Comparison of ENCODE assay signal across 29 cellular contexts in the genomic region with DNA sequence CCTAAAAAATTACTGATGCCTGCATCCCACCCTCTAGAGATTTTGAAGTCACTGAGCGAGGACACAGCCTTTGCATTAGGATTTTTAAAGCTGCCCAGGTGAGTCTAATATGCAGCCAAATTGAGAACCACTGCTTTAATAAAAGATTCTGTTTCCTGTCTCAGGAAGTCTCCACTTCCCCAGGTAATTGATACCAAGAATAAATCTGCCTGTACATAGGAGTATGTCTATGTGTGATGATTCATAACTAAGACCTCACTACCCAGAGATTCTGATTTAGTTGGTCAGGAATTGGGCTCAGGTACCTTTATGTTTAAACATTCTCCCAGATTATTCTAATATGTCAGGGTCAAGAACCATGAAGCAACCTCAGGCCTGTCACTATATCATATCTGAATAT.
"Had no signal": no experiment of that assay in that cellular context is flagged by ENCODE, and none has a peak within 500 bp of the region (broad histone marks: within the 10 kb centered on the region; RNA-seq: fewer than 3 reads in every experiment).

No MANE protein-coding gene starts in this region.

- H3K79me2 ChIP-seq: hepatocyte had no signal

- H3K4me3 Mint-ChIP-seq: activated B cell treated with CpG ODN at 0.5 μM for 24 hours; activated CD8-positive, alpha-beta T cell treated with anti-CD3 and anti-CD28 coated beads for 36 hours; activated naive CD4-positive, alpha-beta T cell treated with anti-CD3 and anti-CD28 coated beads, Interleukin-2, amount 50 U/mL, for 24 hours; activated naive CD8-positive, alpha-beta T cell treated with anti-CD3 and anti-CD28 coated beads, Interleukin-2, amount 50 U/mL, for 24 hours; activated T-cell treated with anti-CD3 and anti-CD28 coated beads, Interleukin-2, amount 50 U/mL, for 4 hours; memory B cell; naive thymus-derived CD4-positive, alpha-beta T cell; stimulated activated memory B cell treated with anti-CD40 and anti-IgM and Interleukin-4, amounts not matched to agents 10 μg/mL and 1 μg/mL and 100 μg/mL, for 72 hours; stimulated activated naive CD8-positive, alpha-beta T cell treated with anti-CD3 and anti-CD28 coated beads, Interleukin-15, amount 100 ng/mL, for 72 hours had no signal

- H3K9me3 ChIP-seq: gastroesophageal sphincter, pancreas, psoas muscle, thyroid gland, upper lobe of right lung had no signal

- DNase-seq: activated B cell treated with CpG ODN at 0.5 μM for 24 hours; activated CD4-positive, alpha-beta T cell treated with anti-CD3 and anti-CD28 coated beads, Interleukin-2, amount 50 U/mL, for 1 hour; activated CD8-positive, alpha-beta T cell treated with anti-CD3 and anti-CD28 coated beads for 36 hours; activated naive CD8-positive, alpha-beta T cell treated with anti-CD3 and anti-CD28 coated beads, Interleukin-2, amount 50 U/mL, for 24 hours; activated T-cell treated with anti-CD3 and anti-CD28 coated beads, Interleukin-2, amount 50 U/mL, for 4 hours; dorsolateral prefrontal cortex; effector memory CD4-positive, alpha-beta T cell; erythroblast; kidney; midbrain; naive thymus-derived CD4-positive, alpha-beta T cell; nucleus accumbens; pancreas; psoas muscle; stimulated activated CD4-positive, alpha-beta T cell treated with anti-CD3 and anti-CD28 coated beads, Interleukin-1b, Interleukin-23, amount 100 ng/mL, for 48 hours; stimulated activated CD4-positive, alpha-beta T cell treated with anti-CD3 and anti-CD28 coated beads, Interleukin-4, amount 100 ng/mL, for 4 hours; stimulated activated CD8-positive, alpha-beta memory T cell treated with anti-CD3 and anti-CD28 coated beads, Interleukin-4, amount 100 ng/mL, for 48 hours; stimulated activated naive CD8-positive, alpha-beta T cell treated with anti-CD3 and anti-CD28 coated beads, Interleukin-15, amount 100 ng/mL, for 72 hours; substantia nigra; thyroid gland; upper lobe of right lung had no signal

- ATAC-seq: activated CD8-positive, alpha-beta T cell treated with anti-CD3 and anti-CD28 coated beads for 36 hours; activated naive CD8-positive, alpha-beta T cell treated with anti-CD3 and anti-CD28 coated beads, Interleukin-2, amount 50 U/mL, for 24 hours; activated T-cell treated with anti-CD3 and anti-CD28 coated beads, Interleukin-2, amount 50 U/mL, for 4 hours; gastroesophageal sphincter; naive thymus-derived CD4-positive, alpha-beta T cell; pancreas; psoas muscle; stimulated activated memory B cell treated with anti-CD40 and anti-IgM and Interleukin-4, amounts not matched to agents 10 μg/mL and 1 μg/mL and 100 μg/mL, for 72 hours; stimulated activated naive CD8-positive, alpha-beta T cell treated with anti-CD3 and anti-CD28 coated beads, Interleukin-15, amount 100 ng/mL, for 72 hours; upper lobe of right lung had no signal

- H2AFZ ChIP-seq: hepatocyte had no signal

- H3K9me3 Mint-ChIP-seq: activated CD8-positive, alpha-beta T cell treated with anti-CD3 and anti-CD28 coated beads for 36 hours; activated naive CD4-positive, alpha-beta T cell treated with anti-CD3 and anti-CD28 coated beads, Interleukin-2, amount 50 U/mL, for 24 hours; activated T-cell treated with anti-CD3 and anti-CD28 coated beads, Interleukin-2, amount 50 U/mL, for 4 hours; memory B cell; stimulated activated memory B cell treated with anti-CD40 and anti-IgM and Interleukin-4, amounts not matched to agents 10 μg/mL and 1 μg/mL and 100 μg/mL, for 72 hours; stimulated activated naive CD8-positive, alpha-beta T cell treated with anti-CD3 and anti-CD28 coated beads, Interleukin-15, amount 100 ng/mL, for 72 hours had no signal

- H3K4me3 ChIP-seq: coronary artery, dorsolateral prefrontal cortex, gastroesophageal sphincter, hepatocyte, pancreas, psoas muscle, smooth muscle cell, thyroid gland, upper lobe of right lung had no signal

- H3K27me3 ChIP-seq: dorsolateral prefrontal cortex, gastroesophageal sphincter, hepatocyte, pancreas, thyroid gland, upper lobe of right lung had no signal

- H3K4me1 ChIP-seq: pancreas, thyroid gland, upper lobe of right lung had no signal

- H3K27me3 Mint-ChIP-seq: activated B cell treated with CpG ODN at 0.5 μM for 24 hours; activated CD8-positive, alpha-beta T cell treated with anti-CD3 and anti-CD28 coated beads for 36 hours; activated naive CD4-positive, alpha-beta T cell treated with anti-CD3 and anti-CD28 coated beads, Interleukin-2, amount 50 U/mL, for 24 hours; activated naive CD8-positive, alpha-beta T cell treated with anti-CD3 and anti-CD28 coated beads, Interleukin-2, amount 50 U/mL, for 24 hours; memory B cell; naive thymus-derived CD4-positive, alpha-beta T cell; stimulated activated memory B cell treated with anti-CD40 and anti-IgM and Interleukin-4, amounts not matched to agents 10 μg/mL and 1 μg/mL and 100 μg/mL, for 72 hours; stimulated activated naive CD8-positive, alpha-beta T cell treated with anti-CD3 and anti-CD28 coated beads, Interleukin-15, amount 100 ng/mL, for 72 hours had no signal

- H3K36me3 ChIP-seq: pancreas, thyroid gland, upper lobe of right lung had no signal

- H3K4me2 ChIP-seq: hepatocyte, smooth muscle cell had no signal

- H3K27ac Mint-ChIP-seq: activated B cell treated with CpG ODN at 0.5 μM for 24 hours; activated CD8-positive, alpha-beta T cell treated with anti-CD3 and anti-CD28 coated beads for 36 hours; activated naive CD4-positive, alpha-beta T cell treated with anti-CD3 and anti-CD28 coated beads, Interleukin-2, amount 50 U/mL, for 24 hours; activated naive CD8-positive, alpha-beta T cell treated with anti-CD3 and anti-CD28 coated beads, Interleukin-2, amount 50 U/mL, for 24 hours; activated T-helper 2 cell treated with anti-CD3 and anti-CD28 coated beads, Interferon-gamma antibody, Interleukin-2, Interleukin-4, amounts not matched to agents 10 μg/mL and 5 μg/mL and 100 μg/mL, durations not matched to agents 14 hours and 24 hours and 36 hours; memory B cell; naive thymus-derived CD4-positive, alpha-beta T cell; stimulated activated memory B cell treated with anti-CD40 and anti-IgM and Interleukin-4, amounts not matched to agents 10 μg/mL and 1 μg/mL and 100 μg/mL, for 72 hours; stimulated activated naive CD8-positive, alpha-beta T cell treated with anti-CD3 and anti-CD28 coated beads, Interleukin-15, amount 100 ng/mL, for 72 hours had no signal

- H3K4me1 Mint-ChIP-seq: activated naive CD4-positive, alpha-beta T cell treated with anti-CD3 and anti-CD28 coated beads, Interleukin-2, amount 50 U/mL, for 24 hours; activated naive CD8-positive, alpha-beta T cell treated with anti-CD3 and anti-CD28 coated beads, Interleukin-2, amount 50 U/mL, for 24 hours; stimulated activated naive CD8-positive, alpha-beta T cell treated with anti-CD3 and anti-CD28 coated beads, Interleukin-15, amount 100 ng/mL, for 72 hours had no signal

- H3K27ac ChIP-seq: coronary artery, dorsolateral prefrontal cortex, hepatocyte, pancreas, psoas muscle, thyroid gland, upper lobe of right lung had no signal
